ENCODE assay signal across 9 cellular contexts in the genomic region with DNA sequence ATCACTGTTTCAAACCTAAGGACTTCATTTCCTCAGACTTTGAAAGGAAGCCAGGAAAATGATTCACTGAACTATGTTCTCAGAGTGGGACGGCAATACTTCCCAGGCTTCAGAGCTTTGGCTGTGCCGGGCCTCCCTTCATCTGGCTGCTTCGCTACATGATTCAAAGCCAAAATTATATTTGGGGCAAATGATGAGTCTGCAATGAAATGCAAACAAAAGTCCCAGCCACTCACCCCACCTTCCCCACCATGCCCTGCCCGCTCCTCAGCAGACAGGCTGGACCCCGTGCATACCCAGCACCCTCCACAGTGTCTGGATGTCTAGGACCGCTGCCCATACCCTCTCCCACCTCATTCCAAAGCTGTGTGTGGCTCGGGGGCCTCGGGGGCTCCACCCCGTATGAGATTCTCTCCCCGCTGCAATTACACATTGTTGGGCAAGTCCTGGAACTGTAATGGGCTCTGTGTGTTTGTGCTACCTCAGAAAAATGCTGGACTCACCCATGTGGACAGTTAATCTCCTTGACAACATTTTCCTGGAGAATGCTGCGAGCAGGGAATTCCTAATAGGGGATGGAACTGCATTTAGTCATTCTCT. TPM values are rescaled to one million over a fixed set of nuclear protein-coding genes. Genes with fewer than 3 reads are reported as not detected.
DNase-seq lines count a peak whose midpoint lies in the region; ATAC-seq and TF ChIP-seq lines count a peak whose summit lies in the region.
"Had no signal": no experiment of that assay in that cellular context is flagged by ENCODE, and none has a peak within 500 bp of the region (broad histone marks: within the 10 kb centered on the region; RNA-seq: fewer than 3 reads in every experiment).

No MANE protein-coding gene starts in this region.

- H3K4me3 ChIP-seq in fibroblast of the aortic adventitia (ENCODE audit: low read depth, low read length) = peak overlapping the region; percentile 56

- no peak for DNase-seq in Right ventricle myocardium inferior (ENCODE audit: missing footprints)
- no peak for DNase-seq in cardiac septum (ENCODE audit: low spot score)
- peak; percentile 98 for DNase-seq in fibroblast of the aortic adventitia (ENCODE audit: low read depth)
- DNase-seq in non-pigmented ciliary epithelial cell (ENCODE audit: low read depth) = peak; percentile 41
- no peak for DNase-seq in CD1c-positive myeloid dendritic cell (ENCODE audit: extremely low spot score)

- no peak for TF ChIP-seq CTCF in fibroblast of the aortic adventitia (IDR thresholded peaks at IDR 0.05; ENCODE audit: insufficient read depth, low read length)

- ATAC-seq in Right ventricle myocardium inferior (peak; percentile 86), GM21515 (IDR thresholded peaks at IDR 0.05; ENCODE audit: unreplicated experiment) (no peak), GM18870 (IDR thresholded peaks at IDR 0.05; ENCODE audit: unreplicated experiment) (no peak)
- ATAC-seq in activated CD4-positive, CD25-positive, alpha-beta regulatory T cell treated with anti-CD3 and anti-CD28 coated beads, Interleukin-2, amount 50 U/mL, for 24 hours = no peak

- intact Hi-C loops in Right ventricle myocardium inferior (cut with DNase I) = no loop called here
- intact Hi-C loops in cardiac septum (cut with DNase I) = no loop called here

RNA-seq across cellular contexts. Expression of a gene that starts 32.2 kb away (rescaled TPM):
- 1.7 TPM for total RNA-seq in Right ventricle myocardium inferior
- total RNA-seq in cardiac septum = 0.94 TPM
- 4.4 and 5.8 TPM in 2 replicates for total RNA-seq in fibroblast of the aortic adventitia (ENCODE audit: low replicate concordance)
- total RNA-seq: A673 had no signal

Comparison
In these comparisons a context has a peak if more than half of its experiments do, and no peak if none do; other contexts are left out.
1. DNase-seq: peak in fibroblast of the aortic adventitia (single experiment) and non-pigmented ciliary epithelial cell (single experiment); none in Right ventricle myocardium inferior (single experiment), cardiac septum (single experiment) and CD1c-positive myeloid dendritic cell (single experiment).